Comparison of ENCODE assay signal across 16 cellular contexts in genomic region chr19:45682908-45683307, GRCh38. TPM values are rescaled to one million over a fixed set of nuclear protein-coding genes. Genes with fewer than 3 reads are reported as not detected.
A peak's percentile ranks its signal among the peaks of the same experiment; 100 is the strongest.
DNase-seq lines count a peak whose midpoint lies in the region; ATAC-seq and TF ChIP-seq lines count a peak whose summit lies in the region.
"Had no signal": no experiment of that assay in that cellular context is flagged by ENCODE, and none has a peak within 500 bp of the region (broad histone marks: within the 10 kb centered on the region; RNA-seq: fewer than 3 reads in every experiment).

No MANE protein-coding gene starts in this region.

- H3K4me2 ChIP-seq in neural progenitor cell = no peak overlapping the region

- H3K9me3 Mint-ChIP-seq in Calu3 (ENCODE audit: low read depth, unreplicated experiment) (no peaks in the 10 kb centered on the region), HFFc6 (no peaks in the 10 kb centered on the region), chondrocyte (ENCODE audit: low read depth) (no peaks in the 10 kb centered on the region), neural progenitor cell (no peaks in the 10 kb centered on the region)

- H3K79me2 ChIP-seq in neural progenitor cell (ENCODE audit: low read depth) = no peaks in the 10 kb centered on the region

- CTCF ChIA-PET in Calu3 (lab: Charles Lee) = interaction anchor here (0.5 to 2.5 kb wide), 3 partner anchors 7 to 39 kb away, joined by 3 to 17 read pairs (median 4); partner anchors contain the start of genes QPCTL and SNRPD2

- H3K4me1 ChIP-seq in neural progenitor cell = peaks cover 3% of the 10 kb centered on the region

- H3K36me3 Mint-ChIP-seq in Calu3 (ENCODE audit: insufficient read depth, unreplicated experiment) = peaks cover 72% of the 10 kb centered on the region
- peaks cover 17% of the 10 kb centered on the region for H3K36me3 Mint-ChIP-seq in HFFc6 (ENCODE audit: low read depth)
- H3K36me3 Mint-ChIP-seq in chondrocyte (ENCODE audit: low read depth) = peaks cover 8% of the 10 kb centered on the region
- H3K36me3 Mint-ChIP-seq in neural progenitor cell = peaks cover 7% of the 10 kb centered on the region

- no peak overlapping the region for H3K4me3 ChIP-seq in neural progenitor cell

- H3K9ac ChIP-seq in neural progenitor cell = no peak overlapping the region

- no peaks in the 10 kb centered on the region for H3K9me3 ChIP-seq in neural progenitor cell (ENCODE audit: low read depth)

- ATAC-seq in left lobe of liver = no peak
- ATAC-seq: SK-N-SH treated with all-trans-retinoic acid at 6 μM for 48 hours had no signal

- peaks cover 16% of the 10 kb centered on the region for H3F3A ChIP-seq in neural progenitor cell (ENCODE audit: low read depth)

- H2AFZ ChIP-seq in neural progenitor cell (replicated peaks) = no peak overlapping the region

- no peak for DNase-seq in Calu3
- no peak for DNase-seq in HFFc6
- no peak for DNase-seq in chondrocyte (ENCODE audit: low spot score)
- no peak for DNase-seq in neural progenitor cell (ENCODE audit: low spot score)
- no peak for DNase-seq in amniotic stem cell (lab: John Stamatoyannopoulos, UW)
- DNase-seq in left lobe of liver (ENCODE audit: low spot score) = no peak
- no peak for DNase-seq in T-helper 9 cell
- DNase-seq: ACHN, AML-193, H7, KG1, NCI-H146, NCI-H2081 treated with DMSO at 0.1 percent for 48 hours, NCI-H524 treated with DMSO at 0.1 percent for 48 hours, SHP77 treated with DMSO at 0.1 percent for 48 hours had no signal

- no peak for TF ChIP-seq CTCF in Calu3 (IDR thresholded peaks at IDR 0.05; ENCODE audit: unreplicated experiment)
- TF ChIP-seq CTCF in HFFc6 (IDR thresholded peaks at IDR 0.05) = no peak
- no peak for TF ChIP-seq CTCF in chondrocyte (IDR thresholded peaks at IDR 0.05)
- TF ChIP-seq CTCF in neural progenitor cell (IDR thresholded peaks at IDR 0.05) = no peak

- no TSS peak for BruUV-seq in Calu3 (replicated peaks; lab: Mats Ljungman, UMichigan)

- H3K27me3 Mint-ChIP-seq in Calu3 (ENCODE audit: unreplicated experiment) (no peaks in the 10 kb centered on the region), HFFc6 (ENCODE audit: insufficient read depth) (no peaks in the 10 kb centered on the region; the same call in 1 of the 2 replicates), chondrocyte (ENCODE audit: low read depth) (no peaks in the 10 kb centered on the region), neural progenitor cell (ENCODE audit: insufficient read depth, low read depth) (peaks cover 12% of the 10 kb centered on the region)

- H3K27ac ChIP-seq in neural progenitor cell = no peak overlapping the region

- H3K36me3 ChIP-seq in neural progenitor cell = no peaks in the 10 kb centered on the region

- peak overlapping the region; percentile 65 for H3K27ac Mint-ChIP-seq in Calu3 (ENCODE audit: unreplicated experiment)
- 0 out of 2 replicates have a peak overlapping the region, but pooled peaks have one; percentile 18 for H3K27ac Mint-ChIP-seq in HFFc6
- peak overlapping the region; percentile 33 for H3K27ac Mint-ChIP-seq in chondrocyte (ENCODE audit: unreplicated experiment)
- H3K27ac Mint-ChIP-seq in neural progenitor cell = no peak overlapping the region

- peaks cover 8% of the 10 kb centered on the region for H3K4me1 Mint-ChIP-seq in Calu3 (ENCODE audit: low read depth, unreplicated experiment)
- H3K4me1 Mint-ChIP-seq in HFFc6 (ENCODE audit: low read depth) = peaks cover 11% of the 10 kb centered on the region
- H3K4me1 Mint-ChIP-seq in chondrocyte (ENCODE audit: low read depth) = peaks cover 11% of the 10 kb centered on the region
- H3K4me1 Mint-ChIP-seq in neural progenitor cell = peaks cover 2% of the 10 kb centered on the region

- H3K4me3 Mint-ChIP-seq in Calu3 (ENCODE audit: low read depth, unreplicated experiment) (no peak overlapping the region), HFFc6 (no peak overlapping the region), chondrocyte (ENCODE audit: unreplicated experiment) (no peak overlapping the region), neural progenitor cell (peak overlapping the region; percentile 0)

- peaks cover 42% of the 10 kb centered on the region for H3K27me3 ChIP-seq in neural progenitor cell

- H4K20me1 ChIP-seq in neural progenitor cell (ENCODE audit: low read depth) = peaks cover 3% of the 10 kb centered on the region

- intact Hi-C loops in Calu3 (cut with micrococcal nuclease; ENCODE audit: unreplicated experiment) = no loop called here

RNA-seq across cellular contexts. Expression of gene SNRPD2, which starts 8.8 kb away (rescaled TPM):
- total RNA-seq in Calu3 (2022) (603 and 663 TPM in 2 replicates), chondrocyte (310 to 361 TPM (median 314 TPM) in 3 replicates), neural progenitor cell (ENCODE audit: low replicate concordance) (330 and 405 TPM in 2 replicates), left lobe of liver (91.2 TPM)
- 100 to 1,000 TPM; 470 to 573 (median 517) TPM for total RNA-seq in HFFc6 (2021; fragmentation: NEBNext Ultra II Directional; extraction: Animal tissue kit (Norgen Biotek cat#: 25700))

RNA-seq across cellular contexts. Expression of gene QPCTL, which starts 9.6 kb away (rescaled TPM):
- total RNA-seq in Calu3 (2022) (20.4 and 20.7 TPM in 2 replicates), chondrocyte (11.9 to 13.7 TPM (median 13.4 TPM) in 3 replicates), neural progenitor cell (ENCODE audit: low replicate concordance) (4.5 and 15.7 TPM in 2 replicates), left lobe of liver (7.8 TPM)
- total RNA-seq in HFFc6 (2021; fragmentation: NEBNext Ultra II Directional; extraction: Animal tissue kit (Norgen Biotek cat#: 25700)) = 10 to 100 TPM; 17.6 to 31.5 (median 19.9) TPM

RNA-seq across cellular contexts. Expression of gene GIPR, which starts 14.9 kb away (rescaled TPM):
- total RNA-seq in Calu3 (2022) (6.9 TPM in 2 replicates), chondrocyte (0.41 to 2.4 TPM (median 1.3 TPM) in 3 replicates), neural progenitor cell (ENCODE audit: low replicate concordance) (not detected in 2 replicates), left lobe of liver (0.18 TPM)
- 1 to 10 TPM in 1 of 6 experiments, under 1 TPM in 5; 0.31 to 1.1 (median 0.68) TPM for total RNA-seq in HFFc6 (2021; fragmentation: NEBNext Ultra II Directional; extraction: Animal tissue kit (Norgen Biotek cat#: 25700))
- total RNA-seq: H7 had no signal

RNA-seq across cellular contexts. Expression of gene EML2, which starts 43.7 kb away (rescaled TPM):
- 93.7 and 94.0 TPM in 2 replicates for total RNA-seq in Calu3 (2022)
- total RNA-seq in HFFc6 (2021; fragmentation: NEBNext Ultra II Directional; extraction: Animal tissue kit (Norgen Biotek cat#: 25700)) = 10 to 100 TPM; 57.8 to 71.2 (median 64.7) TPM
- 20.5 to 28.3 TPM (median 22.4 TPM) in 3 replicates for total RNA-seq in chondrocyte
- 15.9 and 20.3 TPM in 2 replicates for total RNA-seq in neural progenitor cell (ENCODE audit: low replicate concordance)
- 17.9 TPM for total RNA-seq in left lobe of liver

RNA-seq across cellular contexts. Expression of gene FBXO46, which starts 47.8 kb away (rescaled TPM):
- total RNA-seq in Calu3 (2022) (43.8 and 53.6 TPM in 2 replicates), chondrocyte (12.7 to 14.8 TPM (median 14.3 TPM) in 3 replicates), neural progenitor cell (ENCODE audit: low replicate concordance) (7.5 and 21.3 TPM in 2 replicates), left lobe of liver (8.2 TPM)
- 10 to 100 TPM in 4 of 6 experiments, 1 to 10 TPM in 2; 8.4 to 14.5 (median 11.0) TPM for total RNA-seq in HFFc6 (2021; fragmentation: NEBNext Ultra II Directional; extraction: Animal tissue kit (Norgen Biotek cat#: 25700))
